9 cellular contexts compared by ENCODE assay signal in genomic region chr19:48813123-48813911, GRCh38. TPM values are rescaled to one million over a fixed set of nuclear protein-coding genes. Genes with fewer than 3 reads are reported as not detected.
DNase-seq lines count a peak whose midpoint lies in the region; ATAC-seq and TF ChIP-seq lines count a peak whose summit lies in the region.
"Had no signal": no experiment of that assay in that cellular context is flagged by ENCODE, and none has a peak within 500 bp of the region (broad histone marks: within the 10 kb centered on the region; RNA-seq: fewer than 3 reads in every experiment).

No MANE protein-coding gene starts in this region.

- 88 to 89% methylated on average over 5 to 15 of the region's 21 CpGs for WGBS in esophagus squamous epithelium, 2 donors
- WGBS in sigmoid colon, 2 donors, result 89 to 90% methylated on average over 21 of the region's 21 CpGs

- intact Hi-C loops in esophagus squamous epithelium (cut with DNase I) (no loop called here), sigmoid colon (cut with DNase I) (loop anchor here (2.0 kb wide), 1 partner anchor 23 kb away; the partner anchor contains the start of gene HSD17B14)

- TF ChIP-seq CTCF in esophagus squamous epithelium (IDR thresholded peaks at IDR 0.05) (no peak), sigmoid colon (IDR thresholded peaks at IDR 0.05) (no peak)

- no peak for TF ChIP-seq POLR2A in esophagus squamous epithelium (IDR thresholded peaks at IDR 0.05)
- TF ChIP-seq POLR2A in sigmoid colon (IDR thresholded peaks at IDR 0.05), result no peak

- H3K9me3 ChIP-seq in NT2/D1 (ENCODE audit: insufficient read depth, low read length) (no peaks in the 10 kb centered on the region), esophagus squamous epithelium (no peaks in the 10 kb centered on the region), sigmoid colon (no peaks in the 10 kb centered on the region)

- H3K27ac ChIP-seq in esophagus squamous epithelium, result peak overlapping the region; percentile 69 to 95 (median 87)
- H3K27ac ChIP-seq in sigmoid colon, result peak overlapping the region; percentile 89 to 96 (median 90)

- peak overlapping the region; percentile 21 for H3K9ac ChIP-seq in NT2/D1 (ENCODE audit: insufficient read length, low read depth)

- H3K36me3 ChIP-seq in NT2/D1 (ENCODE audit: insufficient read depth, insufficient read length, low read length), result no peaks in the 10 kb centered on the region
- H3K36me3 ChIP-seq in esophagus squamous epithelium, result no peaks in the 10 kb centered on the region
- H3K36me3 ChIP-seq in sigmoid colon, result no peaks in the 10 kb centered on the region

- H3K27me3 ChIP-seq in NT2/D1 (ENCODE audit: insufficient read depth, insufficient read length) (peaks cover 3% of the 10 kb centered on the region), esophagus squamous epithelium (no peaks in the 10 kb centered on the region), sigmoid colon (no peaks in the 10 kb centered on the region)

- TF ChIP-seq EP300 in sigmoid colon (IDR thresholded peaks at IDR 0.05), result no peak

- H3K4me3 ChIP-seq in NT2/D1 (ENCODE audit: insufficient read length, low read depth) (no peak overlapping the region), esophagus squamous epithelium (no peak overlapping the region), sigmoid colon (no peak overlapping the region)

- H3K4me1 ChIP-seq in NT2/D1 (ENCODE audit: insufficient read depth, insufficient read length) (peaks cover 3% of the 10 kb centered on the region), esophagus squamous epithelium (peaks cover 15 to 54% (median 20%) of the 10 kb centered on the region in 3 donors), sigmoid colon (peaks cover 0 to 23% (median 21%) of the 10 kb centered on the region in 4 donors)

- peak; percentile 45 for DNase-seq in ELF-1 (ENCODE audit: low read depth, low spot score)
- DNase-seq in NT2/D1 (ENCODE audit: low read depth, low spot score), result no peak
- DNase-seq in esophagus squamous epithelium (lab: John Stamatoyannopoulos, UW), result no peak
- DNase-seq in sigmoid colon, result no peak
- DNase-seq in mucosa of gallbladder (ENCODE audit: low spot score), result no peak
- DNase-seq in NCI-H2227 treated with DMSO at 0.1 percent for 48 hours (lab: John Stamatoyannopoulos, UW), result no peak
- no peak for DNase-seq in NCI-H2107 (lab: John Stamatoyannopoulos, UW)

- ATAC-seq in HG02870 (IDR thresholded peaks at IDR 0.05; ENCODE audit: unreplicated experiment), result no peak

RNA-seq across cellular contexts. Expression of gene BCAT2, which starts 2.5 kb away (rescaled TPM):
- 10 to 100 TPM; 22.8 to 61.0 (median 42.2) TPM for total RNA-seq in esophagus squamous epithelium
- total RNA-seq in sigmoid colon, result 10 to 100 TPM; 29.8 to 46.7 (median 32.9) TPM
- 10 to 100 TPM; 52.7 to 61.0 (median 54.1) TPM for polyA plus RNA-seq in sigmoid colon
- total RNA-seq in mucosa of gallbladder, result 56.3 TPM

RNA-seq across cellular contexts. Expression of gene HSD17B14, which starts 23.0 kb away (rescaled TPM):
- total RNA-seq in esophagus squamous epithelium (1 to 10 TPM in 2 of 4 donors, under 1 TPM in 1, not detected in 1; 0.83 to 9.0 (median 4.8) TPM), sigmoid colon (10 to 100 TPM; 14.1 to 20.1 (median 18.3) TPM), mucosa of gallbladder (10.6 TPM)
- polyA plus RNA-seq in sigmoid colon, result 10 to 100 TPM in 1 of 3 donors, 1 to 10 TPM in 2; 4.3 to 21.0 (median 4.9) TPM

RNA-seq across cellular contexts. Expression of gene PLEKHA4, which starts 55.1 kb away (rescaled TPM):
- 1 to 10 TPM; 2.8 to 9.0 (median 5.6) TPM for total RNA-seq in esophagus squamous epithelium
- 10 to 100 TPM; 13.8 to 44.7 (median 19.5) TPM for total RNA-seq in sigmoid colon
- polyA plus RNA-seq in sigmoid colon, result 10 to 100 TPM; 18.0 to 28.2 (median 21.2) TPM
- 18.9 TPM for total RNA-seq in mucosa of gallbladder

RNA-seq across cellular contexts. Expression of gene FGF21, which starts 58.0 kb away (rescaled TPM):
- total RNA-seq in esophagus squamous epithelium, result not detected
- not detected for total RNA-seq in sigmoid colon
- not detected for polyA plus RNA-seq in sigmoid colon
- not detected for total RNA-seq in mucosa of gallbladder
- total RNA-seq: posterior vena cava had no signal

RNA-seq across cellular contexts. Expression of gene PPP1R15A, which starts 58.9 kb away (rescaled TPM):
- total RNA-seq in esophagus squamous epithelium (10 to 100 TPM; 19.3 to 41.6 (median 33.3) TPM), sigmoid colon (10 to 100 TPM; 22.1 to 69.8 (median 31.2) TPM), mucosa of gallbladder (42.7 TPM)
- polyA plus RNA-seq in sigmoid colon, result 10 to 100 TPM; 43.2 to 60.8 (median 55.9) TPM
